Comparison of ENCODE assay signal across 18 cellular contexts in the genomic region with DNA sequence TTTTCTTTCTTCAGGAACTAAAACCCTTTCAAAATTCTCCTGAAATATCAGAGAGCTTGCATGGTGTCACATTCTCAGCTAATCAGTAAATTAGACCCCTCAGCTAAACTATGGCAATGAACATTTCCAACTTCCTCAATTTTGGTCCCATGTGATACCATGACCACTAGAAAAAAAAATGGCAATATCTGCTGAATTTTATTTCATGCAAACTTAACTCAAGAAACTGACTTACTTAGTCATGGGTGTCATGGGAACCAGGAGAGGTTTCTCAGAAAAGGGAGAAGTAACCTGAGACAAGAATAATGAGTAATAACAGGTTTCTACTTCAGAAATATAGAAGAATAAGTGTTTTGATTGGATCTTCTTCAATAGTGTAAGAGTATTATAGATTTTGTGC.
DNase-seq lines count a peak whose midpoint lies in the region; ATAC-seq, FAIRE-seq and TF ChIP-seq lines count a peak whose summit lies in the region.
"Had no signal": no experiment of that assay in that cellular context is flagged by ENCODE, and none has a peak within 500 bp of the region (broad histone marks: within the 10 kb centered on the region; RNA-seq: fewer than 3 reads in every experiment).

No MANE protein-coding gene starts in this region.

- RAD21 ChIA-PET in GM12878 (lab: Charles Lee; ENCODE audit: unreplicated experiment): no interaction called here

- H3K27me3 ChIP-seq in GM12878 (replicated peaks in 1 of 2; ENCODE audit: control insufficient read depth in 2 of 2, insufficient read depth in 2 of 2, low read length in 1 of 2) (no peaks in the 10 kb centered on the region), mammary epithelial cell (ENCODE audit: insufficient read depth, low read length) (no peaks in the 10 kb centered on the region)
- H3K27me3 ChIP-seq: BLaER1 had no signal

- no peak for TF ChIP-seq RAD21 in GM12878 (IDR thresholded peaks at IDR 0.05; ENCODE audit: insufficient read depth, low read depth, low read length)

- H3K36me3 ChIP-seq in GM12878 (ENCODE audit: control insufficient read depth in 2 of 2, insufficient read depth in 2 of 2, low read length in 1 of 2): no peaks in the 10 kb centered on the region
- H3K36me3 ChIP-seq in mammary epithelial cell (ENCODE audit: insufficient read depth, low read length): no peaks in the 10 kb centered on the region

- ATAC-seq in GM12878 (no peak; the same call in 2 of the 3 replicates), HG03280 (IDR thresholded peaks at IDR 0.05; ENCODE audit: unreplicated experiment) (no peak)
- ATAC-seq: CD8-positive, alpha-beta T cell; HepG2 had no signal

- FAIRE-seq in GM12878 (lab: Jason Lieb, UNC): no peak
- FAIRE-seq: HepG2 had no signal

- in situ Hi-C loops in GM12878 (cut with MboI): no loop called here
- in situ Hi-C loops in mammary epithelial cell (cut with MboI; ENCODE audit: low sequenced_read_pairs in 2 of 2): no loop called here

- BruUV-seq in GM12878 (replicated peaks; lab: Mats Ljungman, UMichigan) (no TSS peak), mammary epithelial cell (replicated peaks; lab: Mats Ljungman, UMichigan) (no TSS peak)

- H3K4me1 ChIP-seq in GM12878 (ENCODE audit: control insufficient read depth, insufficient read depth, low read length) (no peaks in the 10 kb centered on the region), mammary epithelial cell (ENCODE audit: insufficient read depth, low read length) (no peaks in the 10 kb centered on the region)

- TF ChIP-seq CTCF in NB4 (IDR thresholded peaks at IDR 0.05; ENCODE audit: low read depth, low read length) (no peak), GM12878 (IDR thresholded peaks at IDR 0.05 in 2 of 3, conservative IDR thresholded peaks at IDR 0.05 in 1 of 3; ENCODE audit: control insufficient read depth in 2 of 3, extremely low read depth in 1 of 3, insufficient read depth in 1 of 3, low read depth in 3 of 3, low read length in 3 of 3) (no peak), mammary epithelial cell (conservative IDR thresholded peaks at IDR 0.05 in 1 of 2, IDR thresholded peaks at IDR 0.05 in 1 of 2; ENCODE audit: extremely low read depth in 1 of 2, insufficient read depth in 1 of 2, low read depth in 1 of 2, low read length in 2 of 2) (no peak)

- no peak overlapping the region for H3K4me2 ChIP-seq in GM12878 (ENCODE audit: control insufficient read depth, insufficient read depth)
- no peak overlapping the region for H3K4me2 ChIP-seq in mammary epithelial cell (ENCODE audit: insufficient read depth, low read depth, low read length)
- H3K4me2 ChIP-seq: BLaER1 had no signal

- no peaks in the 10 kb centered on the region for H3K79me2 ChIP-seq in GM12878 (ENCODE audit: control insufficient read depth, insufficient read depth, low read length)
- H3K79me2 ChIP-seq in mammary epithelial cell (ENCODE audit: insufficient read depth, low read length): no peaks in the 10 kb centered on the region

- TF ChIP-seq POLR2A in NB4 (IDR thresholded peaks at IDR 0.05; ENCODE audit: extremely low read depth, insufficient read length) (no peak), GM12878 (IDR thresholded peaks at IDR 0.05; ENCODE audit: low read depth, low read length) (no peak)

- no peak overlapping the region for H3K4me3 ChIP-seq in NB4 (ENCODE audit: low read depth, low read length)
- H3K4me3 ChIP-seq in GM12878: no peak overlapping the region
- no peak overlapping the region for H3K4me3 ChIP-seq in mammary epithelial cell (replicated peaks in 1 of 3; ENCODE audit: insufficient read depth in 1 of 3, low read depth in 2 of 3, low read length in 3 of 3)
- H3K4me3 ChIP-seq: BLaER1 had no signal

- POLR2A ChIA-PET in GM12878 (lab: Charles Lee): no interaction called here

- H4K20me1 ChIP-seq in GM12878 (ENCODE audit: control insufficient read depth, insufficient read depth) (no peaks in the 10 kb centered on the region), mammary epithelial cell (ENCODE audit: insufficient read depth, low read length) (no peaks in the 10 kb centered on the region)
- H4K20me1 ChIP-seq: BLaER1 had no signal

- no peak for TF ChIP-seq EP300 in GM12878 (IDR thresholded peaks at IDR 0.05; ENCODE audit: borderline replicate concordance in 1 of 2, control insufficient read depth in 1 of 2, low read depth in 2 of 2, low read length in 2 of 2)

- SMC1A ChIA-PET in GM12878 (lab: Charles Lee; ENCODE audit: uncharacterized antibody, unreplicated experiment): no interaction called here

- H2AFZ ChIP-seq in GM12878 (ENCODE audit: control insufficient read depth, low read depth, low read length): no peak overlapping the region
- H2AFZ ChIP-seq in mammary epithelial cell (ENCODE audit: low read depth, low read length): no peak overlapping the region

- CTCF ChIA-PET in GM12878 (lab: Yijun Ruan, JAX) (no interaction called here), mammary epithelial cell (lab: Charles Lee; ENCODE audit: low non-redundant PET) (no interaction called here)

- H3K27ac ChIP-seq in GM12878 (ENCODE audit: control insufficient read depth, insufficient read depth) (no peak overlapping the region), mammary epithelial cell (ENCODE audit: insufficient read depth, low read depth, low read length) (no peak overlapping the region)
- H3K27ac ChIP-seq: BLaER1 had no signal

- intact Hi-C loops in GM12878 (cut with micrococcal nuclease; ENCODE audit: unreplicated experiment) (no loop called here), mammary epithelial cell (cut with micrococcal nuclease) (no loop called here)

- DNase-seq in SIG-M5 treated with dmso at 0.1 percent for 504 hours (lab: John Stamatoyannopoulos, UW; ENCODE audit: unreplicated experiment): peak; percentile 22
- no peak for DNase-seq in SIG-M5 (lab: John Stamatoyannopoulos, UW)
- DNase-seq in NB4 (ENCODE audit: low read depth): peak; percentile 1
- DNase-seq in GM12878 (ENCODE audit: low read depth, low spot score): no peak
- no peak for DNase-seq in SW 1271 (lab: John Stamatoyannopoulos, UW)
- DNase-seq in activated T-cell treated with anti-CD3 and anti-CD28 coated beads, Interleukin-2, amount 50 U/mL, for 1 hour: no peak
- no peak for DNase-seq in mammary epithelial cell
- DNase-seq: CD8-positive, alpha-beta T cell; DMS79 treated with DMSO at 0.1 percent for 48 hours; GOT3; NCI-H1092; NCI-H146; NCI-H2081 treated with DMSO at 0.1 percent for 48 hours; NCI-H2227 treated with DMSO at 0.1 percent for 48 hours; NCI-H524 treated with DMSO at 0.1 percent for 48 hours had no signal

- H3K9ac ChIP-seq in GM12878 (ENCODE audit: control insufficient read depth, insufficient read depth, low read length): no peak overlapping the region
- H3K9ac ChIP-seq in mammary epithelial cell (ENCODE audit: insufficient read depth, low read length): no peak overlapping the region
- H3K9ac ChIP-seq: BLaER1 had no signal

- H3K9me3 ChIP-seq in GM12878 (replicated peaks; ENCODE audit: control insufficient read depth, insufficient read depth, low read length): peaks cover 14% of the 10 kb centered on the region; the same call in 2 of the 3 replicates
- H3K9me3 ChIP-seq in mammary epithelial cell (replicated peaks; ENCODE audit: insufficient read depth, low read length): peaks cover 8% of the 10 kb centered on the region

- dilution Hi-C loops in mammary epithelial cell (cut with HindIII; ENCODE audit: low sequenced_read_pairs): no loop called here

TF ChIP-seq in GM12878, 131 proteins besides CTCF, POLR2A, EP300 and RAD21:
- TF ChIP-seq ESRRA (IDR thresholded peaks at IDR 0.05; ENCODE audit: low read length): no peak
- peak; percentile 53; the same call in 1 of the 2 replicates for TF ChIP-seq SPI1 (IDR thresholded peaks at IDR 0.05; ENCODE audit: borderline replicate concordance, insufficient read depth, low read depth, low read length)

Comparison
In these comparisons a context has a peak if more than half of its experiments do, and no peak if none do; other contexts are left out.
1. DNase-seq: peak in SIG-M5 treated with dmso at 0.1 percent for 504 hours (single experiment) and NB4 (single experiment); none in SIG-M5 (single experiment), GM12878 (single experiment), SW 1271 (0 of 2), activated T-cell treated with anti-CD3 and anti-CD28 coated beads, Interleukin-2, amount 50 U/mL, for 1 hour (single experiment) and mammary epithelial cell (single experiment).